Comparison of ENCODE assay signal across 11 cellular contexts in genomic region chr2:209619782-209620181, GRCh38.
DNase-seq lines count a peak whose midpoint lies in the region; ATAC-seq and TF ChIP-seq lines count a peak whose summit lies in the region.
"Had no signal": no experiment of that assay in that cellular context is flagged by ENCODE, and none has a peak within 500 bp of the region (broad histone marks: within the 10 kb centered on the region; RNA-seq: fewer than 3 reads in every experiment).

No MANE protein-coding gene starts in this region.

- no peak for TF ChIP-seq EP300 in stomach (IDR thresholded peaks at IDR 0.05)

- no peak overlapping the region for H3K4me3 Mint-ChIP-seq in CD14-positive monocyte

- TF ChIP-seq POLR2A in stomach (IDR thresholded peaks at IDR 0.05): no peak

- intact Hi-C loops in CD14-positive monocyte (cut with micrococcal nuclease) (no loop called here), stomach (cut with DNase I; ENCODE audit: low total_unique reads) (no loop called here)

- H3K4me2 ChIP-seq in OCI-LY3 (ENCODE audit: low read length): peak overlapping the region; percentile 21; the same call in 1 of the 2 replicates

- no peak for TF ChIP-seq CTCF in OCI-LY3 (IDR thresholded peaks at IDR 0.05; ENCODE audit: low read depth, low read length)
- no peak for TF ChIP-seq CTCF in CD14-positive monocyte (IDR thresholded peaks at IDR 0.05)
- TF ChIP-seq CTCF in stomach (IDR thresholded peaks at IDR 0.05): no peak

- H2AFZ ChIP-seq in OCI-LY3 (ENCODE audit: low read depth, low read length): no peak overlapping the region

- no peak overlapping the region for H3K9ac ChIP-seq in OCI-LY3 (ENCODE audit: low read length)

- H3K27ac ChIP-seq in OCI-LY3 (ENCODE audit: low read length) (no peak overlapping the region), stomach (no peak overlapping the region)

- H3K4me1 Mint-ChIP-seq in CD14-positive monocyte: peaks cover 6% of the 10 kb centered on the region

- peaks cover 0 to 2% (median 0%) of the 10 kb centered on the region in 3 donors for H3K27me3 Mint-ChIP-seq in CD14-positive monocyte (ENCODE audit: low read depth in 3 of 3)

- H3K36me3 ChIP-seq in OCI-LY3 (replicated peaks; ENCODE audit: low read depth, low read length) (no peaks in the 10 kb centered on the region), stomach (no peaks in the 10 kb centered on the region)

- no peaks in the 10 kb centered on the region for H3K27me3 ChIP-seq in OCI-LY3 (ENCODE audit: low read depth, low read length)
- no peaks in the 10 kb centered on the region for H3K27me3 ChIP-seq in stomach

- DNase-seq in medulla oblongata (ENCODE audit: extremely low spot score): peak; percentile 44
- DNase-seq in CD14-positive monocyte (ENCODE audit: low spot score): no peak
- no peak for DNase-seq in stomach
- DNase-seq in activated T-cell treated with anti-CD3 and anti-CD28 coated beads, Interleukin-2, amount 50 U/mL, for 48 hours: no peak
- DNase-seq in C1 segment of cervical spinal cord (lab: John Stamatoyannopoulos, UW): no peak
- DNase-seq: activated naive CD4-positive, alpha-beta T cell treated with Interleukin-2 at 50 U/mL for 16 hours; erythroblast; IMR-90 had no signal

- H3K9me3 Mint-ChIP-seq in CD14-positive monocyte: peaks cover 3 to 9% (median 5%) of the 10 kb centered on the region in 7 donors

- no peaks in the 10 kb centered on the region for H3K36me3 Mint-ChIP-seq in CD14-positive monocyte

- H3K9me3 ChIP-seq in OCI-LY3 (ENCODE audit: insufficient read depth, low read length) (peaks cover 8% of the 10 kb centered on the region; the same call in 1 of the 2 replicates), stomach (peaks cover 0 to 6% (median 0%) of the 10 kb centered on the region in 4 donors)

- no peak overlapping the region for H3K27ac Mint-ChIP-seq in CD14-positive monocyte

- peak; percentile 88 for ATAC-seq in GM18909 (IDR thresholded peaks at IDR 0.05; ENCODE audit: poor library complexity, unreplicated experiment)
- ATAC-seq in HG03025 (IDR thresholded peaks at IDR 0.05; ENCODE audit: low FRiP score, unreplicated experiment): peak; percentile 91

- peaks cover 11% of the 10 kb centered on the region for H3K4me1 ChIP-seq in OCI-LY3 (ENCODE audit: low read length)
- no peaks in the 10 kb centered on the region for H3K4me1 ChIP-seq in stomach

- no peaks in the 10 kb centered on the region for H3K79me2 ChIP-seq in OCI-LY3 (ENCODE audit: low read length)

- no peaks in the 10 kb centered on the region for H4K20me1 ChIP-seq in OCI-LY3 (ENCODE audit: insufficient read depth, low read length)

- H3K4me3 ChIP-seq in OCI-LY3 (ENCODE audit: low read length) (no peak overlapping the region), stomach (no peak overlapping the region)
